8 cellular contexts compared by ENCODE assay signal in the genomic region with DNA sequence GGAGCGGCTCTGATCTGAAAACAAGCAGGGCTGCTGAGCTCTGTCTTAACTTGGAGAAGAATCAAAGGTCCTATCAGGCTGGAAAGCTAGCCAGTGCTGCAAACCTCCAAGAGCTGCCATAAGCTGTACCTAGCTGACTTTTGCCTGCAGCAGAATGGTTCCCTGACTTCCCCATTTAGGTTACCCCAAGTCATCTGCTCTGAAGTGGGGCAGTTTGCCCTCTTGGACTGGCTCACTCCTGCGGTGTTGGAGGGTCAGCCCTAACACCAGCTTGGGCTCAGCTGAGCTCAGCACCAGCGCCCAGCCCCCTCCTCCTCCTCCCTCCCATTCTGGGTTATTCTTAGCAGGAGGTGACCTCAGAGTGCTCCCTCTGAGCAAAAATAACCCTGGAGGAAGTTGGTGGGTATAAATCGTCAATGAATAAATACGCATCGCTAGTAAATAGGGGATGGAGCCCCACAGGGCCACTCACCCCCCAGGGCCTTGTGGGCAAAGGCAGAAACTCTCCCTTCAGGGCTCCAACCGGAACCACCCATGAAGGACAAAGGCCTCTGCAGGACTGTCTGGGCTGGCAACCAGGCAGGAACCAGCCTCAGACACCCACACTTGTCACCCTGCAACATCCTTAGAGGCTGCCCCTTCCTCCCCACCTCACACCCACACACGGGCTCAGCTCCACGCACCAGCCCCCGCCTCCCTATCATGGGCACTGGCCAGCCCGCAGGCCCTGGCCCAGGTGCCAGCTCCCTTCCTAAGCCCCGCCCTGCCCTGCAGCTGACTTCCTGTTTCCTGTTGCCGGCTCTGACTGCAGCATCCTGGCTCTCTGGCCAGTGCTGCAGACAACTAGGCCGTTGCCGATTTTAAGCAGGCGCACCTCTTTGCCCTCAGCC. TPM values are rescaled to one million over a fixed set of nuclear protein-coding genes. Genes with fewer than 3 reads are reported as not detected.
DNase-seq lines count a peak whose midpoint lies in the region; ATAC-seq and TF ChIP-seq lines count a peak whose summit lies in the region.

No MANE protein-coding gene starts in this region.

- peaks cover 6% of the 10 kb centered on the region; the same call in 1 of the 2 replicates for H3K4me1 Mint-ChIP-seq in HFFc6 (ENCODE audit: low read depth)

- H3K36me3 Mint-ChIP-seq in HFFc6 (ENCODE audit: low read depth), result no peaks in the 10 kb centered on the region

- TF ChIP-seq CTCF in cardiac muscle cell (IDR thresholded peaks at IDR 0.05; ENCODE audit: low read depth, low read length), result no peak
- TF ChIP-seq CTCF in HFFc6 (IDR thresholded peaks at IDR 0.05), result no peak

- H3K27me3 ChIP-seq in cardiac muscle cell, result no peaks in the 10 kb centered on the region

- peaks cover 35% of the 10 kb centered on the region for H3K4me1 ChIP-seq in cardiac muscle cell (ENCODE audit: low read depth)

- H3K4me3 ChIP-seq in cardiac muscle cell, result no peak overlapping the region

- H3K9me3 ChIP-seq in cardiac muscle cell (ENCODE audit: low read depth), result no peaks in the 10 kb centered on the region

- no peak overlapping the region for H3K27ac Mint-ChIP-seq in HFFc6

- H3K27me3 Mint-ChIP-seq in HFFc6 (ENCODE audit: insufficient read depth), result peaks cover 6% of the 10 kb centered on the region

- no peaks in the 10 kb centered on the region for H3K36me3 ChIP-seq in cardiac muscle cell

- ATAC-seq in GM18873 (IDR thresholded peaks at IDR 0.05; ENCODE audit: low FRiP score, unreplicated experiment) (peak; percentile 71), HG03097 (IDR thresholded peaks at IDR 0.05; ENCODE audit: low FRiP score, unreplicated experiment) (peak; percentile 62)

- H3K9me3 Mint-ChIP-seq in HFFc6, result no peaks in the 10 kb centered on the region

- no peak overlapping the region for H3K4me3 Mint-ChIP-seq in HFFc6

- peak overlapping the region; percentile 85 for H3K27ac ChIP-seq in cardiac muscle cell

- DNase-seq in AG08396 (ENCODE audit: low spot score) (peak; percentile 81), cardiac muscle cell (ENCODE audit: low read depth in 1 of 2, low spot score in 1 of 2) (peak; percentile 47 to 69), renal cortical epithelial cell (ENCODE audit: low read depth) (peak; percentile 48), HFFc6 (no peak)
- DNase-seq in activated naive CD4-positive, alpha-beta T cell (lab: John Stamatoyannopoulos, UW), result peak; percentile 21 to 69 (median 40)

TF ChIP-seq in PFSK-1, 5 proteins besides CTCF, POLR2A, EP300 and RAD21:
- TF ChIP-seq FOXP2 (optimal IDR thresholded peaks at IDR 0.05; ENCODE audit: borderline replicate concordance, extremely low read depth, extremely low read length, insufficient read depth) (peak; percentile 93), POLR2AphosphoS5 (IDR thresholded peaks at IDR 0.05; ENCODE audit: low read depth, low read length) (peak; percentile 77)
- TF ChIP-seq, protein P1, sequence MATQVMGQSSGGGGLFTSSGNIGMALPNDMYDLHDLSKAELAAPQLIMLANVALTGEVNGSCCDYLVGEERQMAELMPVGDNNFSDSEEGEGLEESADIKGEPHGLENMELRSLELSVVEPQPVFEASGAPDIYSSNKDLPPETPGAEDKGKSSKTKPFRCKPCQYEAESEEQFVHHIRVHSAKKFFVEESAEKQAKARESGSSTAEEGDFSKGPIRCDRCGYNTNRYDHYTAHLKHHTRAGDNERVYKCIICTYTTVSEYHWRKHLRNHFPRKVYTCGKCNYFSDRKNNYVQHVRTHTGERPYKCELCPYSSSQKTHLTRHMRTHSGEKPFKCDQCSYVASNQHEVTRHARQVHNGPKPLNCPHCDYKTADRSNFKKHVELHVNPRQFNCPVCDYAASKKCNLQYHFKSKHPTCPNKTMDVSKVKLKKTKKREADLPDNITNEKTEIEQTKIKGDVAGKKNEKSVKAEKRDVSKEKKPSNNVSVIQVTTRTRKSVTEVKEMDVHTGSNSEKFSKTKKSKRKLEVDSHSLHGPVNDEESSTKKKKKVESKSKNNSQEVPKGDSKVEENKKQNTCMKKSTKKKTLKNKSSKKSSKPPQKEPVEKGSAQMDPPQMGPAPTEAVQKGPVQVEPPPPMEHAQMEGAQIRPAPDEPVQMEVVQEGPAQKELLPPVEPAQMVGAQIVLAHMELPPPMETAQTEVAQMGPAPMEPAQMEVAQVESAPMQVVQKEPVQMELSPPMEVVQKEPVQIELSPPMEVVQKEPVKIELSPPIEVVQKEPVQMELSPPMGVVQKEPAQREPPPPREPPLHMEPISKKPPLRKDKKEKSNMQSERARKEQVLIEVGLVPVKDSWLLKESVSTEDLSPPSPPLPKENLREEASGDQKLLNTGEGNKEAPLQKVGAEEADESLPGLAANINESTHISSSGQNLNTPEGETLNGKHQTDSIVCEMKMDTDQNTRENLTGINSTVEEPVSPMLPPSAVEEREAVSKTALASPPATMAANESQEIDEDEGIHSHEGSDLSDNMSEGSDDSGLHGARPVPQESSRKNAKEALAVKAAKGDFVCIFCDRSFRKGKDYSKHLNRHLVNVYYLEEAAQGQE (IDR thresholded peaks at IDR 0.05; ENCODE audit: insufficient read depth in 1 of 2, low read depth in 2 of 2, low read length in 2 of 2), result no peak

RNA-seq across cellular contexts. Expression of a gene that starts 46.9 kb away (rescaled TPM):
- 31.5 TPM for polyA plus RNA-seq in PFSK-1 (2012; ENCODE audit: insufficient read length, low read depth)
- total RNA-seq in cardiac muscle cell (90.6 and 116 TPM in 2 replicates), renal cortical epithelial cell (9.9 and 29.5 TPM in 2 replicates)
- 52.9 and 65.4 TPM in 2 replicates for polyA plus RNA-seq in cardiac muscle cell
- 1 to 10 TPM; 3.5 to 5.2 (median 4.5) TPM for total RNA-seq in HFFc6 (2021; fragmentation: NEBNext Ultra II Directional; extraction: Animal tissue kit (Norgen Biotek cat#: 25700))
